ENCODE assay signal across 20 cellular contexts in genomic region chr19:55299991-55300390, GRCh38. TPM values are rescaled to one million over a fixed set of nuclear protein-coding genes. Genes with fewer than 3 reads are reported as not detected.
"Had no signal": no experiment of that assay in that cellular context is flagged by ENCODE, and none has a peak within 500 bp of the region (broad histone marks: within the 10 kb centered on the region; RNA-seq: fewer than 3 reads in every experiment).

No MANE protein-coding gene starts in this region.

- DNase-seq: activated B cell treated with CpG ODN at 0.5 μM for 24 hours; activated CD4-positive, alpha-beta memory T cell treated with anti-CD3 and anti-CD28 coated beads, Interleukin-2, amount 10 ng/mL, durations not matched to agents 7 days and 5 days; activated CD4-positive, alpha-beta T cell treated with anti-CD3 and anti-CD28 coated beads for 1 hour; activated CD4-positive, alpha-beta T cell treated with anti-CD3 and anti-CD28 coated beads, Interleukin-2, amount 10 ng/mL, durations not matched to agents 7 days and 5 days; activated gamma-delta T cell treated with Interleukin-2 at 50 U/mL for 16 hours; activated naive CD4-positive, alpha-beta T cell treated with anti-CD3 and anti-CD28 coated beads, Interleukin-2, amount 10 ng/mL, durations not matched to agents 7 days and 5 days; activated naive CD8-positive, alpha-beta T cell treated with anti-CD3 and anti-CD28 coated beads for 36 hours; activated T-cell treated with anti-CD3 and anti-CD28 coated beads, Interleukin-2, amount 50 U/mL, for 72 hours; Karpas-422; NCI-H1105 treated with DMSO at 0.1 percent for 48 hours; NCI-H1436 treated with DMSO at 0.1 percent for 48 hours; NCI-H187; NCI-H2081; NCI-H446; NCI-H524; PC-3; SHP77 treated with DMSO at 0.1 percent for 48 hours; T-helper 9 cell had no signal

- H3K4me3 ChIP-seq: K562 had no signal

- ATAC-seq: activated T-cell treated with anti-CD3 and anti-CD28 coated beads, Interleukin-2, amount 50 U/mL, for 72 hours; K562; PC-3 had no signal

RNA-seq across cellular contexts. Expression of gene TMEM150B, which starts 25.1 kb away (rescaled TPM):
- total RNA-seq: activated B cell treated with CpG ODN at 0.5 μM for 24 hours; activated naive CD8-positive, alpha-beta T cell treated with anti-CD3 and anti-CD28 coated beads for 36 hours; activated T-cell treated with anti-CD3 and anti-CD28 coated beads, Interleukin-2, amount 50 U/mL, for 72 hours; PC-3; SK-MEL-5 had no signal
